Comparison of ENCODE assay signal across 33 cellular contexts in genomic region chr14:85344847-85345591, GRCh38.
"Had no signal": no experiment of that assay in that cellular context is flagged by ENCODE, and none has a peak within 500 bp of the region (broad histone marks: within the 10 kb centered on the region; RNA-seq: fewer than 3 reads in every experiment).

No MANE protein-coding gene starts in this region.

- H3K36me3 Mint-ChIP-seq: activated CD8-positive, alpha-beta memory T cell treated with anti-CD3 and anti-CD28 coated beads, Interleukin-2, amount 10 ng/mL, durations not matched to agents 7 days and 5 days; activated naive CD4-positive, alpha-beta T cell treated with anti-CD3 and anti-CD28 coated beads, Interleukin-2, amount 50 U/mL, for 72 hours had no signal

- H3K27me3 ChIP-seq: ascending aorta, body of pancreas, SJSA1 had no signal

- H3K4me3 ChIP-seq: ascending aorta, body of pancreas, SJSA1 had no signal

- H3K4me1 Mint-ChIP-seq: activated B cell treated with CpG ODN at 0.5 μM for 24 hours; activated CD4-positive, alpha-beta T cell treated with anti-CD3 and anti-CD28 coated beads, Interleukin-2, amount 10 ng/mL, durations not matched to agents 24 days and 14 days; activated CD8-positive, alpha-beta memory T cell treated with anti-CD3 and anti-CD28 coated beads, Interleukin-2, amount 10 ng/mL, durations not matched to agents 7 days and 5 days; activated naive CD8-positive, alpha-beta T cell treated with anti-CD3 and anti-CD28 coated beads, Interleukin-2, amount 50 U/mL, for 24 hours; central memory CD8-positive, alpha-beta T cell; T-helper 17 cell had no signal

- H3K27ac Mint-ChIP-seq: activated B cell treated with CpG ODN at 0.5 μM for 24 hours; activated CD4-positive, alpha-beta T cell treated with anti-CD3 and anti-CD28 coated beads, Interleukin-2, amount 10 ng/mL, durations not matched to agents 24 days and 14 days; activated CD8-positive, alpha-beta memory T cell treated with anti-CD3 and anti-CD28 coated beads, Interleukin-2, amount 10 ng/mL, durations not matched to agents 7 days and 5 days; activated naive CD4-positive, alpha-beta T cell treated with anti-CD3 and anti-CD28 coated beads, Interleukin-2, amount 50 U/mL, for 72 hours; activated naive CD8-positive, alpha-beta T cell treated with anti-CD3 and anti-CD28 coated beads, Interleukin-2, amount 50 U/mL, for 24 hours; activated T-cell treated with anti-CD3 and anti-CD28 coated beads, Interleukin-2, amount 50 U/mL, for 24 hours; activated T-helper 1 cell treated with anti-CD3 and anti-CD28 coated beads, Interleukin-12 subunit alpha, Interleukin-12 subunit beta, Interleukin-2, Interleukin-4 antibody, amounts not matched to agents 30 ng/mL and 10 ng/mL and 1 ng/mL, durations not matched to agents 14 hours and 24 hours and 36 hours; T-helper 17 cell had no signal

- H3K27ac ChIP-seq: ascending aorta, body of pancreas, SJSA1 had no signal

- FAIRE-seq: bronchial epithelial cell, RCC 7860 had no signal

- DNase-seq: activated B cell treated with CpG ODN at 0.5 μM for 24 hours; activated CD4-positive, alpha-beta T cell treated with anti-CD3 and anti-CD28 coated beads for 1 hour; activated CD4-positive, alpha-beta T cell treated with anti-CD3 and anti-CD28 coated beads, Interleukin-2, amount 10 ng/mL, durations not matched to agents 24 days and 14 days; activated CD4-positive, alpha-beta T cell treated with anti-CD3 and anti-CD28 coated beads, Interleukin-2, amount 50 U/mL, for 48 hours; activated CD8-positive, alpha-beta memory T cell treated with anti-CD3 and anti-CD28 coated beads, Interleukin-2, amount 10 ng/mL, durations not matched to agents 7 days and 5 days; activated effector memory CD4-positive, alpha-beta T cell treated with anti-CD3 and anti-CD28 coated beads, Interleukin-2, amount 50 U/mL, for 16 hours; activated naive CD4-positive, alpha-beta T cell treated with Interleukin-2 at 50 U/mL for 16 hours; activated naive CD8-positive, alpha-beta T cell treated with anti-CD3 and anti-CD28 coated beads, Interleukin-2, amount 50 U/mL, for 24 hours; activated T-cell treated with anti-CD3 and anti-CD28 coated beads, Interleukin-2, amount 50 U/mL, for 24 hours; amniotic stem cell; body of pancreas; Kasumi-1; NCI-H1048; NCI-H1417 treated with DMSO at 0.1 percent for 48 hours; NCI-H1694; NCI-H2029; NCI-H2107; NCI-H2171 treated with DMSO at 0.1 percent for 48 hours; NCI-H226; NCI-H526; NCI-H774; NK-92 treated with Interleukin-12 subunit alpha and Interleukin-12 subunit beta, amount 100 ng/mL, for 24 hours; PC-3; SHP77; T-helper 17 cell; T-helper 9 cell had no signal

- H3K9me3 ChIP-seq: body of pancreas, SJSA1 had no signal

- H3K4me3 Mint-ChIP-seq: activated B cell treated with CpG ODN at 0.5 μM for 24 hours; activated CD4-positive, alpha-beta T cell treated with anti-CD3 and anti-CD28 coated beads, Interleukin-2, amount 10 ng/mL, durations not matched to agents 24 days and 14 days; activated CD8-positive, alpha-beta memory T cell treated with anti-CD3 and anti-CD28 coated beads, Interleukin-2, amount 10 ng/mL, durations not matched to agents 7 days and 5 days; activated naive CD8-positive, alpha-beta T cell treated with anti-CD3 and anti-CD28 coated beads, Interleukin-2, amount 50 U/mL, for 24 hours; activated T-cell treated with anti-CD3 and anti-CD28 coated beads, Interleukin-2, amount 50 U/mL, for 24 hours; activated T-helper 1 cell treated with anti-CD3 and anti-CD28 coated beads, Interleukin-12 subunit alpha, Interleukin-12 subunit beta, Interleukin-2, Interleukin-4 antibody, amounts not matched to agents 30 ng/mL and 10 ng/mL and 1 ng/mL, durations not matched to agents 14 hours and 24 hours and 36 hours; central memory CD8-positive, alpha-beta T cell; T-helper 17 cell had no signal

- H3K4me1 ChIP-seq: ascending aorta had no signal

- H3K36me3 ChIP-seq: ascending aorta, SJSA1 had no signal

- H3K9me3 Mint-ChIP-seq: activated CD4-positive, alpha-beta T cell treated with anti-CD3 and anti-CD28 coated beads, Interleukin-2, amount 10 ng/mL, durations not matched to agents 24 days and 14 days; central memory CD8-positive, alpha-beta T cell had no signal

- ATAC-seq: activated CD8-positive, alpha-beta memory T cell treated with anti-CD3 and anti-CD28 coated beads, Interleukin-2, amount 10 ng/mL, durations not matched to agents 7 days and 5 days; activated naive CD4-positive, alpha-beta T cell treated with anti-CD3 and anti-CD28 coated beads, Interleukin-2, amount 50 U/mL, for 72 hours; activated naive CD8-positive, alpha-beta T cell treated with anti-CD3 and anti-CD28 coated beads, Interleukin-2, amount 50 U/mL, for 24 hours; body of pancreas; PC-3; T-helper 17 cell had no signal

- H3K27me3 Mint-ChIP-seq: activated B cell treated with CpG ODN at 0.5 μM for 24 hours; activated CD4-positive, alpha-beta T cell treated with anti-CD3 and anti-CD28 coated beads, Interleukin-2, amount 10 ng/mL, durations not matched to agents 24 days and 14 days; activated CD8-positive, alpha-beta memory T cell treated with anti-CD3 and anti-CD28 coated beads, Interleukin-2, amount 10 ng/mL, durations not matched to agents 7 days and 5 days; activated naive CD8-positive, alpha-beta T cell treated with anti-CD3 and anti-CD28 coated beads, Interleukin-2, amount 50 U/mL, for 24 hours; activated T-cell treated with anti-CD3 and anti-CD28 coated beads, Interleukin-2, amount 50 U/mL, for 24 hours; central memory CD8-positive, alpha-beta T cell; T-helper 17 cell had no signal
